In genomic region chr17:77809814-77810213, GRCh38 we compare ENCODE assay signal across 2 cellular contexts.
TF ChIP-seq lines count a peak whose summit lies in the region.

No MANE protein-coding gene starts in this region.

TF ChIP-seq in HepG2, 621 proteins besides CTCF, POLR2A, EP300 and RAD21 (continued from another document and continues in another):
- TF ChIP-seq DMAP1 (CRISPR knock-in tag; IDR thresholded peaks at IDR 0.05) (no peak), GATAD2A (CRISPR knock-in tag; IDR thresholded peaks at IDR 0.05) (no peak), IKZF1 (IDR thresholded peaks at IDR 0.05) (peak; percentile 93; the same call in 1 of the 2 replicates), NBN (conservative IDR thresholded peaks at IDR 0.05) (peak; percentile 93; the same call in 1 of the 2 replicates), ZNF562 (CRISPR knock-in tag; IDR thresholded peaks at IDR 0.05; ENCODE audit: borderline replicate concordance) (no peak), REXO4 (CRISPR knock-in tag; IDR thresholded peaks at IDR 0.05; ENCODE audit: borderline replicate concordance) (no peak), CENPX (CRISPR knock-in tag; IDR thresholded peaks at IDR 0.05) (no peak), MIER2 (CRISPR knock-in tag; IDR thresholded peaks at IDR 0.05) (no peak), NCOA5 (CRISPR knock-in tag; IDR thresholded peaks at IDR 0.05) (no peak), ZNF230 (CRISPR knock-in tag; IDR thresholded peaks at IDR 0.05) (no peak), MAX (IDR thresholded peaks at IDR 0.05) (no peak), MXD3 (CRISPR knock-in tag; IDR thresholded peaks at IDR 0.05) (no peak), GATA4 (IDR thresholded peaks at IDR 0.05; ENCODE audit: borderline replicate concordance, low read depth) (no peak), ZNF710 (CRISPR knock-in tag; IDR thresholded peaks at IDR 0.05; ENCODE audit: borderline replicate concordance) (no peak), SAFB2 (CRISPR knock-in tag; IDR thresholded peaks at IDR 0.05; ENCODE audit: borderline replicate concordance, low read depth) (no peak), ATF3 (CRISPR knock-in tag; IDR thresholded peaks at IDR 0.05) (no peak), CREB1 (IDR thresholded peaks at IDR 0.05) (peak; percentile 97), CREB1 (CRISPR knock-in tag; IDR thresholded peaks at IDR 0.05) (no peak), RAD51 (IDR thresholded peaks at IDR 0.05; ENCODE audit: borderline replicate concordance) (no peak; the same call in 1 of the 2 replicates), KAT7 (CRISPR knock-in tag; IDR thresholded peaks at IDR 0.05; ENCODE audit: borderline replicate concordance) (no peak), ZNF713 (CRISPR knock-in tag; IDR thresholded peaks at IDR 0.05) (no peak)
- TF ChIP-seq, protein P1, sequence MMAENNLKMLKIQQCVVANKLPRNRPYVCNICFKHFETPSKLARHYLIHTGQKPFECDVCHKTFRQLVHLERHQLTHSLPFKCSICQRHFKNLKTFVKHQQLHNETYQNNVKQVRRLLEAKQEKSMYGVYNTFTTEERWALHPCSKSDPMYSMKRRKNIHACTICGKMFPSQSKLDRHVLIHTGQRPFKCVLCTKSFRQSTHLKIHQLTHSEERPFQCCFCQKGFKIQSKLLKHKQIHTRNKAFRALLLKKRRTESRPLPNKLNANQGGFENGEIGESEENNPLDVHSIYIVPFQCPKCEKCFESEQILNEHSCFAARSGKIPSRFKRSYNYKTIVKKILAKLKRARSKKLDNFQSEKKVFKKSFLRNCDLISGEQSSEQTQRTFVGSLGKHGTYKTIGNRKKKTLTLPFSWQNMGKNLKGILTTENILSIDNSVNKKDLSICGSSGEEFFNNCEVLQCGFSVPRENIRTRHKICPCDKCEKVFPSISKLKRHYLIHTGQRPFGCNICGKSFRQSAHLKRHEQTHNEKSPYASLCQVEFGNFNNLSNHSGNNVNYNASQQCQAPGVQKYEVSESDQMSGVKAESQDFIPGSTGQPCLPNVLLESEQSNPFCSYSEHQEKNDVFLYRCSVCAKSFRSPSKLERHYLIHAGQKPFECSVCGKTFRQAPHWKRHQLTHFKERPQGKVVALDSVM (CRISPR knock-in tag; IDR thresholded peaks at IDR 0.05) = no peak
- TF ChIP-seq, protein P2, sequence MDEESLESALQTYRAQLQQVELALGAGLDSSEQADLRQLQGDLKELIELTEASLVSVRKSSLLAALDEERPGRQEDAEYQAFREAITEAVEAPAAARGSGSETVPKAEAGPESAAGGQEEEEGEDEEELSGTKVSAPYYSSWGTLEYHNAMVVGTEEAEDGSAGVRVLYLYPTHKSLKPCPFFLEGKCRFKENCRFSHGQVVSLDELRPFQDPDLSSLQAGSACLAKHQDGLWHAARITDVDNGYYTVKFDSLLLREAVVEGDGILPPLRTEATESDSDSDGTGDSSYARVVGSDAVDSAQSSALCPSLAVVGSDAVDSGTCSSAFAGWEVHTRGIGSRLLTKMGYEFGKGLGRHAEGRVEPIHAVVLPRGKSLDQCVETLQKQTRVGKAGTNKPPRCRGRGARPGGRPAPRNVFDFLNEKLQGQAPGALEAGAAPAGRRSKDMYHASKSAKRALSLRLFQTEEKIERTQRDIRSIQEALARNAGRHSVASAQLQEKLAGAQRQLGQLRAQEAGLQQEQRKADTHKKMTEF (CRISPR knock-in tag; IDR thresholded peaks at IDR 0.05) = no peak
- TF ChIP-seq, protein P3, sequence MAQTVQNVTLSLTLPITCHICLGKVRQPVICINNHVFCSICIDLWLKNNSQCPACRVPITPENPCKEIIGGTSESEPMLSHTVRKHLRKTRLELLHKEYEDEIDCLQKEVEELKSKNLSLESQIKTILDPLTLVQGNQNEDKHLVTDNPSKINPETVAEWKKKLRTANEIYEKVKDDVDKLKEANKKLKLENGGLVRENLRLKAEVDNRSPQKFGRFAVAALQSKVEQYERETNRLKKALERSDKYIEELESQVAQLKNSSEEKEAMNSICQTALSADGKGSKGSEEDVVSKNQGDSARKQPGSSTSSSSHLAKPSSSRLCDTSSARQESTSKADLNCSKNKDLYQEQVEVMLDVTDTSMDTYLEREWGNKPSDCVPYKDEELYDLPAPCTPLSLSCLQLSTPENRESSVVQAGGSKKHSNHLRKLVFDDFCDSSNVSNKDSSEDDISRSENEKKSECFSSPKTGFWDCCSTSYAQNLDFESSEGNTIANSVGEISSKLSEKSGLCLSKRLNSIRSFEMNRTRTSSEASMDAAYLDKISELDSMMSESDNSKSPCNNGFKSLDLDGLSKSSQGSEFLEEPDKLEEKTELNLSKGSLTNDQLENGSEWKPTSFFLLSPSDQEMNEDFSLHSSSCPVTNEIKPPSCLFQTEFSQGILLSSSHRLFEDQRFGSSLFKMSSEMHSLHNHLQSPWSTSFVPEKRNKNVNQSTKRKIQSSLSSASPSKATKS (CRISPR knock-in tag; IDR thresholded peaks at IDR 0.05) = no peak

TF ChIP-seq in endothelial cell of umbilical vein, 7 proteins besides CTCF, POLR2A, EP300 and RAD21 (continued from another document):
- no peak for TF ChIP-seq FOS (IDR thresholded peaks at IDR 0.05; ENCODE audit: borderline replicate concordance, insufficient read depth, low read length)
- TF ChIP-seq GATA2 (IDR thresholded peaks at IDR 0.05; ENCODE audit: insufficient read depth, insufficient read length, low read depth, low read length) = no peak
- TF ChIP-seq POLR2AphosphoS5 (IDR thresholded peaks at IDR 0.05; ENCODE audit: insufficient read depth, low read depth, low read length) = no peak
- TF ChIP-seq MYC (IDR thresholded peaks at IDR 0.05; ENCODE audit: low read depth, low read length) = no peak
- no peak for TF ChIP-seq MAX (IDR thresholded peaks at IDR 0.05; ENCODE audit: insufficient read depth, insufficient read length)
